9 cellular contexts compared by ENCODE assay signal in genomic region chr16:3577302-3577752, GRCh38. TPM values are rescaled to one million over a fixed set of nuclear protein-coding genes. Genes with fewer than 3 reads are reported as not detected.
DNase-seq lines count a peak whose midpoint lies in the region; ATAC-seq and TF ChIP-seq lines count a peak whose summit lies in the region.
"Had no signal": no experiment of that assay in that cellular context is flagged by ENCODE, and none has a peak within 500 bp of the region (broad histone marks: within the 10 kb centered on the region; RNA-seq: fewer than 3 reads in every experiment).

A gene with protein sequence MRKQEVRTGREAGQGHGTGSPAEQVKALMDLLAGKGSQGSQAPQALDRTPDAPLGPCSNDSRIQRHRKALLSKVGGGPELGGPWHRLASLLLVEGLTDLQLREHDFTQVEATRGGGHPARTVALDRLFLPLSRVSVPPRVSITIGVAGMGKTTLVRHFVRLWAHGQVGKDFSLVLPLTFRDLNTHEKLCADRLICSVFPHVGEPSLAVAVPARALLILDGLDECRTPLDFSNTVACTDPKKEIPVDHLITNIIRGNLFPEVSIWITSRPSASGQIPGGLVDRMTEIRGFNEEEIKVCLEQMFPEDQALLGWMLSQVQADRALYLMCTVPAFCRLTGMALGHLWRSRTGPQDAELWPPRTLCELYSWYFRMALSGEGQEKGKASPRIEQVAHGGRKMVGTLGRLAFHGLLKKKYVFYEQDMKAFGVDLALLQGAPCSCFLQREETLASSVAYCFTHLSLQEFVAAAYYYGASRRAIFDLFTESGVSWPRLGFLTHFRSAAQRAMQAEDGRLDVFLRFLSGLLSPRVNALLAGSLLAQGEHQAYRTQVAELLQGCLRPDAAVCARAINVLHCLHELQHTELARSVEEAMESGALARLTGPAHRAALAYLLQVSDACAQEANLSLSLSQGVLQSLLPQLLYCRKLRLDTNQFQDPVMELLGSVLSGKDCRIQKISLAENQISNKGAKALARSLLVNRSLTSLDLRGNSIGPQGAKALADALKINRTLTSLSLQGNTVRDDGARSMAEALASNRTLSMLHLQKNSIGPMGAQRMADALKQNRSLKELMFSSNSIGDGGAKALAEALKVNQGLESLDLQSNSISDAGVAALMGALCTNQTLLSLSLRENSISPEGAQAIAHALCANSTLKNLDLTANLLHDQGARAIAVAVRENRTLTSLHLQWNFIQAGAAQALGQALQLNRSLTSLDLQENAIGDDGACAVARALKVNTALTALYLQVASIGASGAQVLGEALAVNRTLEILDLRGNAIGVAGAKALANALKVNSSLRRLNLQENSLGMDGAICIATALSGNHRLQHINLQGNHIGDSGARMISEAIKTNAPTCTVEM (minus strand): TSS chr16:3577403. CDS start chr16:3565036, 12,367 bp downstream.

- peak within 1 kb of the TSS; percentile 95 for H3K4me3 ChIP-seq in Karpas-422 (ENCODE audit: low read length)

- H3K27ac Mint-ChIP-seq in CD14-positive monocyte = peak within 1 kb of the TSS in 3 of 7 donors; percentile 33 to 65 (median 46)
- peak within 1 kb of the TSS; percentile 96 for H3K27ac Mint-ChIP-seq in memory B cell

- H3K4me3 Mint-ChIP-seq in CD14-positive monocyte (peak within 1 kb of the TSS; percentile 67 to 87), memory B cell (peak within 1 kb of the TSS; percentile 98)

- peak within 1 kb of the TSS; percentile 72 for H2AFZ ChIP-seq in Karpas-422 (ENCODE audit: low read length)

- H3K79me2 ChIP-seq in Karpas-422 (ENCODE audit: low read length) = peaks cover 45% of the 10 kb centered on the region

- peak within 1 kb of the TSS; percentile 98 for H3K9ac ChIP-seq in Karpas-422 (ENCODE audit: low read length)

- H3K9me2 ChIP-seq in Karpas-422 (replicated peaks; ENCODE audit: insufficient read depth, low read length) = no peaks in the 10 kb centered on the region

- H3K36me3 Mint-ChIP-seq in CD14-positive monocyte = peaks cover 13 to 21% of the 10 kb centered on the region in 2 donors
- peaks cover 4% of the 10 kb centered on the region for H3K36me3 Mint-ChIP-seq in memory B cell

- H3K27ac ChIP-seq in Karpas-422 (ENCODE audit: low read length) = peak within 1 kb of the TSS; percentile 95

- peaks cover 45% of the 10 kb centered on the region for H3K4me1 Mint-ChIP-seq in CD14-positive monocyte
- H3K4me1 Mint-ChIP-seq in memory B cell = peaks cover 42% of the 10 kb centered on the region

- H3K27me3 Mint-ChIP-seq in CD14-positive monocyte (ENCODE audit: low read depth in 3 of 3) (peaks cover 39 to 63% (median 42%) of the 10 kb centered on the region in 3 donors), memory B cell (no peaks in the 10 kb centered on the region)

- peak within 1 kb of the TSS; percentile 90 for H3K4me2 ChIP-seq in Karpas-422 (ENCODE audit: low read depth, low read length, poor library complexity, severe bottlenecking)

- no peaks in the 10 kb centered on the region for H3K27me3 ChIP-seq in Karpas-422 (ENCODE audit: low read length)

- H3K36me3 ChIP-seq in Karpas-422 (ENCODE audit: insufficient read depth, low read length) = peaks cover 8% of the 10 kb centered on the region

- DNase-seq in CD14-positive monocyte (ENCODE audit: low spot score) = no peak
- DNase-seq in Karpas-422 = peak; percentile 80
- peak; percentile 6 for DNase-seq in activated T-cell treated with anti-CD3 and anti-CD28 coated beads for 4 hours
- DNase-seq in memory B cell (ENCODE audit: low spot score in 2 of 2) = no peak
- no peak for DNase-seq in head of caudate nucleus
- DNase-seq in NCI-H524 treated with DMSO at 0.1 percent for 48 hours (lab: John Stamatoyannopoulos, UW) = no peak
- DNase-seq: NCI-H1092 had no signal

- no peaks in the 10 kb centered on the region for H3K9me3 ChIP-seq in Karpas-422 (ENCODE audit: low read length)

- peaks cover 0 to 7% (median 2%) of the 10 kb centered on the region in 7 donors for H3K9me3 Mint-ChIP-seq in CD14-positive monocyte
- no peaks in the 10 kb centered on the region for H3K9me3 Mint-ChIP-seq in memory B cell

- TF ChIP-seq CTCF in CD14-positive monocyte (IDR thresholded peaks at IDR 0.05) = no peak

- peak; percentile 21 for ATAC-seq in memory B cell (ENCODE audit: low read depth)
- ATAC-seq in HG03025 (IDR thresholded peaks at IDR 0.05; ENCODE audit: low FRiP score, unreplicated experiment) = no peak
- ATAC-seq in GM18907 (IDR thresholded peaks at IDR 0.05; ENCODE audit: unreplicated experiment) = no peak

- H4K20me1 ChIP-seq in Karpas-422 (ENCODE audit: insufficient read depth, low read depth, low read length) = no peaks in the 10 kb centered on the region

- intact Hi-C loops in CD14-positive monocyte (cut with micrococcal nuclease) = no loop called here
- intact Hi-C loops in head of caudate nucleus (cut with DNase I) = no loop called here

- peaks cover 56% of the 10 kb centered on the region for H3K4me1 ChIP-seq in Karpas-422 (ENCODE audit: low read length)

RNA-seq across cellular contexts. Expression of the gene that starts here (rescaled TPM):
- polyA plus RNA-seq in CD14-positive monocyte = under 1 TPM; 0.03 to 0.06 TPM
- 22.4 and 31.5 TPM in 2 replicates for total RNA-seq in Karpas-422 (2014; rRNA removed; shearing (Covaris generic); ENCODE audit: low replicate concordance)

Comparison
In these comparisons a context has a peak if more than half of its experiments do, and no peak if none do; other contexts are left out.
1. DNase-seq: peak in Karpas-422 (single experiment) and activated T-cell treated with anti-CD3 and anti-CD28 coated beads for 4 hours (single experiment); none in CD14-positive monocyte (single experiment), memory B cell (0 of 2), head of caudate nucleus (0 of 42) and NCI-H524 treated with DMSO at 0.1 percent for 48 hours (single experiment).